ENCODE assay signal across 1 cellular context in the genomic region with DNA sequence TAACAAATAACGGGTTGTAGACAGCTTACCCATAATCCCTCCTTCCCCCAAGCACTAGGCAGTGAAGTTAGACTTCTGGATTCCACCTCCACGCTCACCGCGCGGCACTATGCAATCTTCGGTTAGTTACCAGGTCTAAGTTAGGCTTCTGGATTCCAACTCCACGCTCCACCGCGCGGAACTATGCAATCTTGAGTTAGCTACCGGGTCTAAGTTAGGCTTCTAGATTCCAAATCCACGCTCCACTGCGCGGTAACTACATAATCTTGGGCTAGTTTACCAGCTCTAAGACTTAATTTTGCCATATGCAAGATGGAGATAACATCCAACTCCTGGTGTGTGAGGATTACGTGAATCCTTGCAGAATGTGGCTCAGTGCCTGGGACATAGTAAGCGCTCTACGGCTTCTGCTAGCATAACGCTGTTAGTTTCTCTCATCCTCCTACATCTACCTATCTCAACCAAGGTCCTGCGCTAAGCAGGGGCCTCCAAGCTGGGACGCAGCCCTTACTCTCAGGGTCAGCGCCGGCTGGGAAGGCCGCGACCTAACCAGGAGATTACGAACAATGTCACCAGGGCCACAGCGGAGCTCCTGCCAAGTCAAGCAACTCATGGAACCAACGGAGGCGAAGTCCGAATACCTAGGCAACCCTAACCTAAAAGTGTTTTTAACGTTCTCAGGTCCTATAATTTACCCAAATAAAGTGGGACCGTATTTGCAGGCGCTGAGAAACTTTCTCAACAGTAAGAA.
TF ChIP-seq lines count a peak whose summit lies in the region.

No MANE protein-coding gene starts in this region.

TF ChIP-seq in HepG2, 621 proteins besides CTCF, POLR2A, EP300 and RAD21 (continued from another document and continues in another):
- TF ChIP-seq, protein P1, sequence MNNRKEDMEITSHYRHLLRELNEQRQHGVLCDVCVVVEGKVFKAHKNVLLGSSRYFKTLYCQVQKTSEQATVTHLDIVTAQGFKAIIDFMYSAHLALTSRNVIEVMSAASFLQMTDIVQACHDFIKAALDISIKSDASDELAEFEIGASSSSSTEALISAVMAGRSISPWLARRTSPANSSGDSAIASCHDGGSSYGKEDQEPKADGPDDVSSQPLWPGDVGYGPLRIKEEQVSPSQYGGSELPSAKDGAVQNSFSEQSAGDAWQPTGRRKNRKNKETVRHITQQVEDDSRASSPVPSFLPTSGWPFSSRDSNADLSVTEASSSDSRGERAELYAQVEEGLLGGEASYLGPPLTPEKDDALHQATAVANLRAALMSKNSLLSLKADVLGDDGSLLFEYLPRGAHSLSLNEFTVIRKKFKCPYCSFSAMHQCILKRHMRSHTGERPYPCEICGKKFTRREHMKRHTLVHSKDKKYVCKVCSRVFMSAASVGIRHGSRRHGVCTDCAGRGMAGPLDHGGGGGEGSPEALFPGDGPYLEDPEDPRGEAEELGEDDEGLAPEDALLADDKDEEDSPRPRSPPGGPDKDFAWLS (CRISPR knock-in tag; IDR thresholded peaks at IDR 0.05; ENCODE audit: borderline replicate concordance) = no peak
- TF ChIP-seq ATF6 (CRISPR knock-in tag; conservative IDR thresholded peaks at IDR 0.05) = peak; percentile 51; the same call in 1 of the 2 replicates
- peak; percentile 80; the same call in 1 of the 2 replicates for TF ChIP-seq ZNF572 (CRISPR knock-in tag; IDR thresholded peaks at IDR 0.05)
- TF ChIP-seq TARDBP (CRISPR knock-in tag; IDR thresholded peaks at IDR 0.05) = 0 out of 2 replicates have a peak, but pooled peaks have one; percentile 16
- no peak for TF ChIP-seq ZNF354B (CRISPR knock-in tag; IDR thresholded peaks at IDR 0.05)
- TF ChIP-seq SSRP1 (CRISPR knock-in tag; IDR thresholded peaks at IDR 0.05) = 0 out of 2 replicates have a peak, but pooled peaks have one; percentile 46
- TF ChIP-seq NCOR1 (IDR thresholded peaks at IDR 0.05; ENCODE audit: borderline replicate concordance, low read length) = no peak
- TF ChIP-seq GMEB2 (CRISPR knock-in tag; IDR thresholded peaks at IDR 0.05; ENCODE audit: low read depth) = no peak
- no peak for TF ChIP-seq ZNF652 (CRISPR knock-in tag; IDR thresholded peaks at IDR 0.05; ENCODE audit: borderline replicate concordance, low read depth)
- TF ChIP-seq FOXC1 (CRISPR knock-in tag; IDR thresholded peaks at IDR 0.05; ENCODE audit: borderline replicate concordance) = no peak
- TF ChIP-seq, protein P2, sequence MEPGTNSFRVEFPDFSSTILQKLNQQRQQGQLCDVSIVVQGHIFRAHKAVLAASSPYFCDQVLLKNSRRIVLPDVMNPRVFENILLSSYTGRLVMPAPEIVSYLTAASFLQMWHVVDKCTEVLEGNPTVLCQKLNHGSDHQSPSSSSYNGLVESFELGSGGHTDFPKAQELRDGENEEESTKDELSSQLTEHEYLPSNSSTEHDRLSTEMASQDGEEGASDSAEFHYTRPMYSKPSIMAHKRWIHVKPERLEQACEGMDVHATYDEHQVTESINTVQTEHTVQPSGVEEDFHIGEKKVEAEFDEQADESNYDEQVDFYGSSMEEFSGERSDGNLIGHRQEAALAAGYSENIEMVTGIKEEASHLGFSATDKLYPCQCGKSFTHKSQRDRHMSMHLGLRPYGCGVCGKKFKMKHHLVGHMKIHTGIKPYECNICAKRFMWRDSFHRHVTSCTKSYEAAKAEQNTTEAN (CRISPR knock-in tag; conservative IDR thresholded peaks at IDR 0.05) = 0 out of 2 replicates have a peak, but pooled peaks have one; percentile 8
- TF ChIP-seq ZNF331 (CRISPR knock-in tag; IDR thresholded peaks at IDR 0.05) = no peak
- TF ChIP-seq, protein P3, sequence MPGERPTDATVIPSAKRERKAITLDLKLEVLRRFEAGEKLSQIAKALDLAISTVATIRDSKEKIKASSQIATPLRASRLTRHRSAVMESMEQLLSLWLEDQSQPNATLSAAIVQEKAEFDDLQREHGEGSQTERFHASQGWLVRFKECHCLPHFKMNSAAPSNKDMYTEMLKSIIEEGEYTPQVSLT (CRISPR knock-in tag; IDR thresholded peaks at IDR 0.05; ENCODE audit: borderline replicate concordance, low read depth) = no peak; the same call in 1 of the 2 replicates
- TF ChIP-seq ARHGAP35 (CRISPR knock-in tag; IDR thresholded peaks at IDR 0.05; ENCODE audit: borderline replicate concordance) = no peak
- TF ChIP-seq ZBTB20 (CRISPR knock-in tag; IDR thresholded peaks at IDR 0.05; ENCODE audit: borderline replicate concordance, low read depth) = peak; percentile 16; the same call in 1 of the 2 replicates
- no peak for TF ChIP-seq TBP (CRISPR knock-in tag; IDR thresholded peaks at IDR 0.05)
- TF ChIP-seq GLI4 (CRISPR knock-in tag; IDR thresholded peaks at IDR 0.05; ENCODE audit: borderline replicate concordance) = no peak; the same call in 1 of the 2 replicates
- TF ChIP-seq KDM4B (CRISPR knock-in tag; IDR thresholded peaks at IDR 0.05) = no peak
- TF ChIP-seq ZNF30 (CRISPR knock-in tag; IDR thresholded peaks at IDR 0.05) = no peak
- TF ChIP-seq, protein P4, sequence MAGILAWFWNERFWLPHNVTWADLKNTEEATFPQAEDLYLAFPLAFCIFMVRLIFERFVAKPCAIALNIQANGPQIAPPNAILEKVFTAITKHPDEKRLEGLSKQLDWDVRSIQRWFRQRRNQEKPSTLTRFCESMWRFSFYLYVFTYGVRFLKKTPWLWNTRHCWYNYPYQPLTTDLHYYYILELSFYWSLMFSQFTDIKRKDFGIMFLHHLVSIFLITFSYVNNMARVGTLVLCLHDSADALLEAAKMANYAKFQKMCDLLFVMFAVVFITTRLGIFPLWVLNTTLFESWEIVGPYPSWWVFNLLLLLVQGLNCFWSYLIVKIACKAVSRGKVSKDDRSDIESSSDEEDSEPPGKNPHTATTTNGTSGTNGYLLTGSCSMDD (CRISPR knock-in tag; IDR thresholded peaks at IDR 0.05) = no peak
- no peak; the same call in 1 of the 2 replicates for TF ChIP-seq SMYD3 (CRISPR knock-in tag; IDR thresholded peaks at IDR 0.05)
- TF ChIP-seq RFX3 (CRISPR knock-in tag; IDR thresholded peaks at IDR 0.05) = no peak
- TF ChIP-seq, protein P5, sequence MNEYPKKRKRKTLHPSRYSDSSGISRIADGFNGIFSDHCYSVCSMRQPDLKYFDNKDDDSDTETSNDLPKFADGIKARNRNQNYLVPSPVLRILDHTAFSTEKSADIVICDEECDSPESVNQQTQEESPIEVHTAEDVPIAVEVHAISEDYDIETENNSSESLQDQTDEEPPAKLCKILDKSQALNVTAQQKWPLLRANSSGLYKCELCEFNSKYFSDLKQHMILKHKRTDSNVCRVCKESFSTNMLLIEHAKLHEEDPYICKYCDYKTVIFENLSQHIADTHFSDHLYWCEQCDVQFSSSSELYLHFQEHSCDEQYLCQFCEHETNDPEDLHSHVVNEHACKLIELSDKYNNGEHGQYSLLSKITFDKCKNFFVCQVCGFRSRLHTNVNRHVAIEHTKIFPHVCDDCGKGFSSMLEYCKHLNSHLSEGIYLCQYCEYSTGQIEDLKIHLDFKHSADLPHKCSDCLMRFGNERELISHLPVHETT (CRISPR knock-in tag; conservative IDR thresholded peaks at IDR 0.05) = no peak
- TF ChIP-seq REPIN1 (CRISPR knock-in tag; IDR thresholded peaks at IDR 0.05; ENCODE audit: borderline replicate concordance, low read depth) = peak; percentile 65
- no peak for TF ChIP-seq ATF7 (IDR thresholded peaks at IDR 0.05)
- peak; percentile 50; the same call in 1 of the 2 replicates for TF ChIP-seq ATF7 (CRISPR knock-in tag; IDR thresholded peaks at IDR 0.05)
- peak; percentile 55 for TF ChIP-seq CEBPG (CRISPR knock-in tag; IDR thresholded peaks at IDR 0.05)
- no peak for TF ChIP-seq ISX (CRISPR knock-in tag; conservative IDR thresholded peaks at IDR 0.05)
- TF ChIP-seq ZNF350 (CRISPR knock-in tag; IDR thresholded peaks at IDR 0.05; ENCODE audit: borderline replicate concordance, low read depth) = 0 out of 2 replicates have a peak, but pooled peaks have one; percentile 33
- no peak; the same call in 1 of the 2 replicates for TF ChIP-seq ZNF703 (CRISPR knock-in tag; IDR thresholded peaks at IDR 0.05; ENCODE audit: borderline replicate concordance)
- TF ChIP-seq CREB1 (IDR thresholded peaks at IDR 0.05) = 0 out of 2 replicates have a peak, but pooled peaks have one; percentile 0
- peak; percentile 66 for TF ChIP-seq CREB1 (CRISPR knock-in tag; IDR thresholded peaks at IDR 0.05)
- TF ChIP-seq ZNF607 (CRISPR knock-in tag; IDR thresholded peaks at IDR 0.05; ENCODE audit: borderline replicate concordance) = peak; percentile 39; the same call in 1 of the 2 replicates
- TF ChIP-seq GATA4 (IDR thresholded peaks at IDR 0.05; ENCODE audit: borderline replicate concordance, low read depth) = no peak
- TF ChIP-seq, protein P6, sequence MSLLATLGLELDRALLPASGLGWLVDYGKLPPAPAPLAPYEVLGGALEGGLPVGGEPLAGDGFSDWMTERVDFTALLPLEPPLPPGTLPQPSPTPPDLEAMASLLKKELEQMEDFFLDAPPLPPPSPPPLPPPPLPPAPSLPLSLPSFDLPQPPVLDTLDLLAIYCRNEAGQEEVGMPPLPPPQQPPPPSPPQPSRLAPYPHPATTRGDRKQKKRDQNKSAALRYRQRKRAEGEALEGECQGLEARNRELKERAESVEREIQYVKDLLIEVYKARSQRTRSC (CRISPR knock-in tag; IDR thresholded peaks at IDR 0.05; ENCODE audit: low read depth) = peak; percentile 36; the same call in 1 of the 2 replicates
- no peak for TF ChIP-seq DMAP1 (CRISPR knock-in tag; IDR thresholded peaks at IDR 0.05)
- TF ChIP-seq PBX2 (CRISPR knock-in tag; IDR thresholded peaks at IDR 0.05) = no peak
- TF ChIP-seq, protein P7, sequence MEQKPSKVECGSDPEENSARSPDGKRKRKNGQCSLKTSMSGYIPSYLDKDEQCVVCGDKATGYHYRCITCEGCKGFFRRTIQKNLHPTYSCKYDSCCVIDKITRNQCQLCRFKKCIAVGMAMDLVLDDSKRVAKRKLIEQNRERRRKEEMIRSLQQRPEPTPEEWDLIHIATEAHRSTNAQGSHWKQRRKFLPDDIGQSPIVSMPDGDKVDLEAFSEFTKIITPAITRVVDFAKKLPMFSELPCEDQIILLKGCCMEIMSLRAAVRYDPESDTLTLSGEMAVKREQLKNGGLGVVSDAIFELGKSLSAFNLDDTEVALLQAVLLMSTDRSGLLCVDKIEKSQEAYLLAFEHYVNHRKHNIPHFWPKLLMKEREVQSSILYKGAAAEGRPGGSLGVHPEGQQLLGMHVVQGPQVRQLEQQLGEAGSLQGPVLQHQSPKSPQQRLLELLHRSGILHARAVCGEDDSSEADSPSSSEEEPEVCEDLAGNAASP (CRISPR knock-in tag; IDR thresholded peaks at IDR 0.05; ENCODE audit: borderline replicate concordance) = no peak; the same call in 1 of the 2 replicates
- peak; percentile 24; the same call in 1 of the 2 replicates for TF ChIP-seq SMAD3 (CRISPR knock-in tag; IDR thresholded peaks at IDR 0.05)
- no peak for TF ChIP-seq SALL1 (CRISPR knock-in tag; IDR thresholded peaks at IDR 0.05)
- TF ChIP-seq ZNF296 (CRISPR knock-in tag; conservative IDR thresholded peaks at IDR 0.05) = 0 out of 2 replicates have a peak, but pooled peaks have one; percentile 14
- TF ChIP-seq SRSF9 (IDR thresholded peaks at IDR 0.05; ENCODE audit: borderline replicate concordance, insufficient read depth, low read depth, low read length, poor library complexity, severe bottlenecking) = no peak
- no peak for TF ChIP-seq ZNF567 (CRISPR knock-in tag; IDR thresholded peaks at IDR 0.05; ENCODE audit: borderline replicate concordance)
- no peak for TF ChIP-seq TFDP1 (CRISPR knock-in tag; IDR thresholded peaks at IDR 0.05; ENCODE audit: borderline replicate concordance)
- TF ChIP-seq ZSCAN22 (CRISPR knock-in tag; IDR thresholded peaks at IDR 0.05) = peak; percentile 56; the same call in 1 of the 2 replicates
- no peak for TF ChIP-seq HOXA7 (CRISPR knock-in tag; IDR thresholded peaks at IDR 0.05)
- TF ChIP-seq SNAPC2 (CRISPR knock-in tag; IDR thresholded peaks at IDR 0.05) = no peak; the same call in 1 of the 2 replicates
- TF ChIP-seq ZNF598 (CRISPR knock-in tag; IDR thresholded peaks at IDR 0.05; ENCODE audit: borderline replicate concordance) = no peak
